ENCODE assay signal across 8 cellular contexts in the genomic region with DNA sequence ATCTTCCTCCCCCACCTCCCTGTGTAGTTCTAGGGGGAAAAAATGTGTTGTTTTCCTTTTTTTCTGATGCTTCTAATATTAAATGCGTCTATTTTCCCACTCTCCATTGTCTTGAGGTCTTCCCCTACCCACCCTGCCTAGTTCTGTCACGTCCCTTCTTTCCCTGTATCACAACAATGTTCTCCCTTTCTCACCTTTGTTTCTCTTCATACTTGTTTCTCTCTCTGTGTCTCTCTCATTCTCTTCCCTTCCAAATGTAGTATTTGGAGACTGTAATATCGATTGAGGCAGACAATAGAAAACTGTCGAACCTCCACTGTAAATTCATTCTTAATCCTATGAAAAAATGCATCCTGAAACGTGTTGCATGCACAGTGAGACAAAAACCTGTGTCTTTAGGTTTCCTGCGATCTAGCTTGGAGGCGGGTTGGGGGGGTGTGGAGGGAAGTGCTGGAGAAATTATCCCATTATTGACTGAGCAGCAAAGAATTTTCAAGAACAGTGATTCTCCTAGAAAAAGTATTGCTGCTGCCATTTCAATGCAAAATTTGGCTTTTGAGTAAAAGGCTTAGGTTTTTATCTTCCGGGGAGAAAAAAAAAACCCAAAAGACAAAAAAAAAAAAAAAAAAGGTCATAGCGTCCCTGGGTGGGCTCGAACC. TPM values are rescaled to one million over a fixed set of nuclear protein-coding genes. Genes with fewer than 3 reads are reported as not detected.
DNase-seq lines count a peak whose midpoint lies in the region; ATAC-seq and TF ChIP-seq lines count a peak whose summit lies in the region.

No MANE protein-coding gene starts in this region.

- H3K27me3 ChIP-seq in HUES48 (ENCODE audit: control insufficient read depth, insufficient read depth, low read length) (peaks cover 8% of the 10 kb centered on the region), tibial artery (no peaks in the 10 kb centered on the region)

- no peak for ATAC-seq in activated CD8-positive, alpha-beta T cell treated with anti-CD3 and anti-CD28 coated beads for 36 hours
- no peak for ATAC-seq in HG03460 (IDR thresholded peaks at IDR 0.05; ENCODE audit: unreplicated experiment)

- H3K4me3 Mint-ChIP-seq in activated CD8-positive, alpha-beta T cell treated with anti-CD3 and anti-CD28 coated beads for 36 hours, result peak overlapping the region; percentile 91

- H3K27ac ChIP-seq in HUES48 (ENCODE audit: low read depth, low read length) (no peak overlapping the region), tibial artery (peak overlapping the region; percentile 8 to 96)

- no peaks in the 10 kb centered on the region for H3K9me3 ChIP-seq in HUES48 (ENCODE audit: control insufficient read depth, insufficient read depth, low read length)
- peaks cover 5% of the 10 kb centered on the region for H3K9me3 ChIP-seq in iPS-18c (ENCODE audit: control insufficient read depth, insufficient read depth, low read length)
- H3K9me3 ChIP-seq in tibial artery, result no peaks in the 10 kb centered on the region

- TF ChIP-seq CTCF in activated CD8-positive, alpha-beta T cell treated with anti-CD3 and anti-CD28 coated beads for 36 hours (IDR thresholded peaks at IDR 0.05), result no peak
- TF ChIP-seq CTCF in tibial artery (IDR thresholded peaks at IDR 0.05), result no peak

- H3K4me1 Mint-ChIP-seq in activated CD8-positive, alpha-beta T cell treated with anti-CD3 and anti-CD28 coated beads for 36 hours (ENCODE audit: low read depth), result peaks cover 46% of the 10 kb centered on the region

- peaks cover 33% of the 10 kb centered on the region for H3K27me3 Mint-ChIP-seq in activated CD8-positive, alpha-beta T cell treated with anti-CD3 and anti-CD28 coated beads for 36 hours

- H3K4me3 ChIP-seq in HUES48 (ENCODE audit: low read depth, low read length) (peak overlapping the region; percentile 93), iPS-18c (ENCODE audit: insufficient read depth, low read depth, low read length) (peak overlapping the region; percentile 99), tibial artery (peak overlapping the region; percentile 73 to 96)

- DNase-seq in COLO668 (lab: John Stamatoyannopoulos, UW; ENCODE audit: unreplicated experiment), result peak; percentile 22
- DNase-seq in activated CD8-positive, alpha-beta T cell treated with anti-CD3 and anti-CD28 coated beads for 36 hours, result no peak
- no peak for DNase-seq in tibial artery
- DNase-seq in dedifferentiated amniotic fluid mesenchymal stem cell (ENCODE audit: extremely low spot score), result no peak
- DNase-seq in HuH-7.5 (ENCODE audit: low spot score), result no peak

- H3K36me3 ChIP-seq in HUES48 (ENCODE audit: control insufficient read depth, insufficient read depth, low read length), result peaks cover 20% of the 10 kb centered on the region
- peaks cover 7 to 19% (median 11%) of the 10 kb centered on the region in 3 donors for H3K36me3 ChIP-seq in tibial artery

- no peaks in the 10 kb centered on the region for H3K9me3 Mint-ChIP-seq in activated CD8-positive, alpha-beta T cell treated with anti-CD3 and anti-CD28 coated beads for 36 hours

- H3K36me3 Mint-ChIP-seq in activated CD8-positive, alpha-beta T cell treated with anti-CD3 and anti-CD28 coated beads for 36 hours (ENCODE audit: low read depth), result peaks cover 25% of the 10 kb centered on the region

- POLR2A ChIA-PET in activated CD8-positive, alpha-beta T cell treated with anti-CD3 and anti-CD28 coated beads for 36 hours (lab: Charles Lee), result interaction anchor here (0.6 to 2.3 kb wide), 22 partner anchors 13 to 402 kb away, joined by 3 to 12 read pairs (median 4); a partner anchor contains a TSS

- CTCF ChIA-PET in activated CD8-positive, alpha-beta T cell treated with anti-CD3 and anti-CD28 coated beads for 36 hours (lab: Charles Lee), result interaction anchor here (1.1 to 2.7 kb wide), 7 partner anchors 16 to 193 kb away, joined by 3 to 13 read pairs (median 5); a partner anchor contains a TSS

- intact Hi-C loops in activated CD8-positive, alpha-beta T cell treated with anti-CD3 and anti-CD28 coated beads for 36 hours (cut with micrococcal nuclease), result no loop called here
- intact Hi-C loops in tibial artery (cut with DNase I; ENCODE audit: low total_unique reads), result loop anchor here (5.0 kb wide), 1 partner anchor 46 kb away; a partner anchor contains a TSS

- H3K9ac ChIP-seq in HUES48 (ENCODE audit: low read depth, low read length), result no peak overlapping the region

- H3K27ac Mint-ChIP-seq in activated CD8-positive, alpha-beta T cell treated with anti-CD3 and anti-CD28 coated beads for 36 hours, result peak overlapping the region; percentile 96

- H3K4me1 ChIP-seq in HUES48 (ENCODE audit: control insufficient read depth, insufficient read depth, low read length) (peaks cover 15% of the 10 kb centered on the region), tibial artery (peaks cover 0 to 65% (median 50%) of the 10 kb centered on the region in 4 donors)

RNA-seq across cellular contexts. Expression of a gene that starts 1.3 kb away (rescaled TPM):
- 100 to 1,000 TPM; 275 to 279 TPM for total RNA-seq in activated CD8-positive, alpha-beta T cell treated with anti-CD3 and anti-CD28 coated beads for 36 hours

RNA-seq across cellular contexts. Expression of a gene that starts 3.1 kb away (rescaled TPM):
- total RNA-seq in activated CD8-positive, alpha-beta T cell treated with anti-CD3 and anti-CD28 coated beads for 36 hours, result 1 to 10 TPM in 1 of 2 experiments, under 1 TPM in 1; 0.50 to 1.2 TPM

RNA-seq across cellular contexts. Expression of a gene that starts 21.1 kb away (rescaled TPM):
- 10 to 100 TPM; 43.2 to 44.2 TPM for total RNA-seq in activated CD8-positive, alpha-beta T cell treated with anti-CD3 and anti-CD28 coated beads for 36 hours

RNA-seq across cellular contexts. Expression of a gene that starts 46.2 kb away (rescaled TPM):
- total RNA-seq in activated CD8-positive, alpha-beta T cell treated with anti-CD3 and anti-CD28 coated beads for 36 hours, result 100 to 1,000 TPM; 145 to 148 TPM

RNA-seq across cellular contexts. Expression of a gene that starts 48.1 kb away (rescaled TPM):
- total RNA-seq in activated CD8-positive, alpha-beta T cell treated with anti-CD3 and anti-CD28 coated beads for 36 hours, result 10 to 100 TPM; 30.9 to 33.2 TPM
